2 cellular contexts compared by ENCODE assay signal in the genomic region with DNA sequence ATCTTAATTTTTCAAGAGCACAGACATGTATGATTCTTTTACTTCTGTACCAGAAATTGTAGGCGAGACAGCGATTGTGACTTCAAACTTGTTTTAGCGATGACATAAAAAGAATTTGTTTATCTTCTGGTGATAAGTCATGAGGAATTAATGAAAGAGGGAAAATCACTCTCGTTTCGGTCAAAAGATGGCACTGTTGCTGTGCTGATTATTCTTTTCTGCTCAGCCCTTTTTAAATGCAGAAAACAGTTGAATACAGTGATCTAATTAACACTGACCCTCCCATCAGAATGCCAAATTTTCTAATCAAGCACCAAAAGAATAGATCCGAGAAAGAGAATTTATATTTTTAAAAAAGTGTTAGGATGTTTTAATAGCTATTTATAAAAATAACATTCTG.
TF ChIP-seq lines count a peak whose summit lies in the region.

No MANE protein-coding gene starts in this region.

TF ChIP-seq in A549, 52 proteins besides CTCF, POLR2A, EP300 and RAD21 (continued from another document):
- TF ChIP-seq, protein P1, sequence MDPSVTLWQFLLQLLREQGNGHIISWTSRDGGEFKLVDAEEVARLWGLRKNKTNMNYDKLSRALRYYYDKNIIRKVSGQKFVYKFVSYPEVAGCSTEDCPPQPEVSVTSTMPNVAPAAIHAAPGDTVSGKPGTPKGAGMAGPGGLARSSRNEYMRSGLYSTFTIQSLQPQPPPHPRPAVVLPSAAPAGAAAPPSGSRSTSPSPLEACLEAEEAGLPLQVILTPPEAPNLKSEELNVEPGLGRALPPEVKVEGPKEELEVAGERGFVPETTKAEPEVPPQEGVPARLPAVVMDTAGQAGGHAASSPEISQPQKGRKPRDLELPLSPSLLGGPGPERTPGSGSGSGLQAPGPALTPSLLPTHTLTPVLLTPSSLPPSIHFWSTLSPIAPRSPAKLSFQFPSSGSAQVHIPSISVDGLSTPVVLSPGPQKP (IDR thresholded peaks at IDR 0.05; ENCODE audit: low read depth, low read length): no peak
- TF ChIP-seq HOXB5 (CRISPR knock-in tag; IDR thresholded peaks at IDR 0.05) (no peak), JUNB (IDR thresholded peaks at IDR 0.05) (no peak)

TF ChIP-seq in HCT116, 20 proteins besides CTCF, POLR2A, EP300 and RAD21 (continued from another document):
- TF ChIP-seq ZBTB33 (IDR thresholded peaks at IDR 0.05; ENCODE audit: extremely low read depth, insufficient replicate concordance, low read length) (no peak), SRF (IDR thresholded peaks at IDR 0.05; ENCODE audit: low read depth) (no peak), EZH2phosphoT487 (IDR thresholded peaks at IDR 0.05; ENCODE audit: borderline replicate concordance) (no peak), ZNF274 (IDR thresholded peaks at IDR 0.05; ENCODE audit: low read depth, low read length) (no peak), ZFX (IDR thresholded peaks at IDR 0.05) (no peak), EZH2 (IDR thresholded peaks at IDR 0.05) (no peak), FOSL1 (IDR thresholded peaks at IDR 0.05; ENCODE audit: low read depth) (no peak), EGR1 (IDR thresholded peaks at IDR 0.05; ENCODE audit: low read depth) (no peak), REST (IDR thresholded peaks at IDR 0.05; ENCODE audit: low read depth) (no peak), JUND (IDR thresholded peaks at IDR 0.05) (no peak), ELF1 (IDR thresholded peaks at IDR 0.05; ENCODE audit: borderline replicate concordance, low read depth) (no peak), CEBPB (IDR thresholded peaks at IDR 0.05; ENCODE audit: low read depth) (no peak), SIN3A (IDR thresholded peaks at IDR 0.05; ENCODE audit: low read depth) (no peak), TCF7L2 (IDR thresholded peaks at IDR 0.05; ENCODE audit: borderline replicate concordance, extremely low read depth, insufficient read depth, insufficient read length) (no peak)
- TF ChIP-seq, protein P2, sequence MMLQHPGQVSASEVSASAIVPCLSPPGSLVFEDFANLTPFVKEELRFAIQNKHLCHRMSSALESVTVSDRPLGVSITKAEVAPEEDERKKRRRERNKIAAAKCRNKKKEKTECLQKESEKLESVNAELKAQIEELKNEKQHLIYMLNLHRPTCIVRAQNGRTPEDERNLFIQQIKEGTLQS (IDR thresholded peaks at IDR 0.05): no peak
